1 cellular context compared by ENCODE assay signal in the genomic region with DNA sequence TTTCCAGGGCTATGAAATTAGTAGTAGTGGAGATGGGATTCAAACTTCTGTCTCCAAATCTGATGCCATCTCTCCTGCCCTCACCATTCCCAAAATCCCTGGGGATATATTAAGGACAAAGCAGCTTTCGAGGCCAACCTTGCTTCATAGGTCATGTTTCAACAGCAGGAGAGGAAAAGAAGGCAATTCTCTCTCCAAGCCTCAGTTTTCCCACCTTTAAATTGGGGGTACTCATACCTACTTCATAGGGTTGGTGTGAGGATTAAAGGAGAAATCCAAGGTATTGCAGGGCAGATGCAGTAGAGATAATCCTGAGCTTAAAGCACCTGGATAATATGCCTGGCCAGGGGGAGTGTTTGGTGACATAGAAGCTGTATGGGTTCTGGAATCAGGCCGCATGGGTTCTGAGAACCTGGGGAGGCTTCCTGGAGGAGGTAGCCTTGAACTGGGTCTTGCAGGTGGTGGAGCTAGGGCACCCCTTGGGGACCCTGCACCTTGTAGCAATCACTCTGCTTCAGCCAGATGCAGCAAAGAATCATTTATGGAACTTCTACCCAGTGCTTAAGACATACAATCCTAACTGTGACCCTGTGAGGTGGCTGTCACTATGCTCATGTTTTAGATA.
A peak's percentile ranks its signal among the peaks of the same experiment; 100 is the strongest.
TF ChIP-seq lines count a peak whose summit lies in the region.

No MANE protein-coding gene starts in this region.

TF ChIP-seq in K562, 482 proteins besides CTCF, POLR2A, EP300 and RAD21:
- TF ChIP-seq TCFL5 (CRISPR knock-in tag; conservative IDR thresholded peaks at IDR 0.05) = no peak
- no peak for TF ChIP-seq TAF9B (IDR thresholded peaks at IDR 0.05; ENCODE audit: partially characterized antibody)
- peak; percentile 70 for TF ChIP-seq ZFP36 (IDR thresholded peaks at IDR 0.05; ENCODE audit: low read depth, low read length, partially characterized antibody)
- no peak for TF ChIP-seq FOXJ3 (CRISPR knock-in tag; IDR thresholded peaks at IDR 0.05)
- TF ChIP-seq RBM14 (IDR thresholded peaks at IDR 0.05; ENCODE audit: borderline replicate concordance, insufficient read depth, low read depth, low read length) = no peak
- no peak for TF ChIP-seq RBM17 (IDR thresholded peaks at IDR 0.05; ENCODE audit: borderline replicate concordance, low read depth, low read length)
- TF ChIP-seq ZNF639 (CRISPR knock-in tag; conservative IDR thresholded peaks at IDR 0.05 in 1 of 2, IDR thresholded peaks at IDR 0.05 in 1 of 2) = no peak
- no peak for TF ChIP-seq TCF7L2 (IDR thresholded peaks at IDR 0.05; ENCODE audit: low read depth, low read length)
- TF ChIP-seq ZNF75A (CRISPR knock-in tag; IDR thresholded peaks at IDR 0.05) = no peak
- TF ChIP-seq KDM4B (IDR thresholded peaks at IDR 0.05; ENCODE audit: borderline replicate concordance in 2 of 2, low read depth in 1 of 2) = no peak
- TF ChIP-seq RBM25 (IDR thresholded peaks at IDR 0.05; ENCODE audit: low read depth, low read length, severe bottlenecking) = peak; percentile 56
- TF ChIP-seq SREBF1 (IDR thresholded peaks at IDR 0.05; ENCODE audit: borderline replicate concordance, low read depth, low read length) = no peak
- TF ChIP-seq BCOR (IDR thresholded peaks at IDR 0.05) = peak; percentile 51; the same call in 1 of the 2 replicates
- TF ChIP-seq ZNF398 (CRISPR knock-in tag; IDR thresholded peaks at IDR 0.05) = no peak
